In genomic region chr6:144330017-144330416, GRCh38 we compare ENCODE assay signal across 16 cellular contexts. TPM values are rescaled to one million over a fixed set of nuclear protein-coding genes. Genes with fewer than 3 reads are reported as not detected.
DNase-seq lines count a peak whose midpoint lies in the region; ATAC-seq, FAIRE-seq and TF ChIP-seq lines count a peak whose summit lies in the region.
"Had no signal": no experiment of that assay in that cellular context is flagged by ENCODE, and none has a peak within 500 bp of the region (broad histone marks: within the 10 kb centered on the region; RNA-seq: fewer than 3 reads in every experiment).

No MANE protein-coding gene starts in this region.

- DNase-seq in breast epithelium (ENCODE audit: low spot score in 2 of 2) (no peak), MCF 10A (ENCODE audit: unreplicated experiment) (no peak), lower lobe of right lung (no peak), thyroid gland (no peak), small intestine (no peak)
- no peak for DNase-seq in stimulated activated CD4-positive, alpha-beta T cell treated with anti-CD3 and anti-CD28 coated beads, Interleukin-2, amount 100 ng/mL, for 24 hours
- DNase-seq: activated naive CD4-positive, alpha-beta T cell; brain microvascular endothelial cell; dorsolateral prefrontal cortex; NCI-H1694 treated with DMSO at 0.1 percent for 48 hours; NCI-H446; WERI-Rb-1 had no signal

- H3K36me3 Mint-ChIP-seq in MCF 10A (ENCODE audit: insufficient read depth, unreplicated experiment): no peaks in the 10 kb centered on the region

- H3K9me3 Mint-ChIP-seq in MCF 10A (ENCODE audit: unreplicated experiment): no peaks in the 10 kb centered on the region

- TF ChIP-seq CTCF in breast epithelium (IDR thresholded peaks at IDR 0.05): no peak
- no peak for TF ChIP-seq CTCF in MCF 10A (IDR thresholded peaks at IDR 0.05; ENCODE audit: unreplicated experiment)
- no peak for TF ChIP-seq CTCF in VCaP (conservative IDR thresholded peaks at IDR 0.05)
- TF ChIP-seq CTCF in lower lobe of right lung (IDR thresholded peaks at IDR 0.05): no peak
- no peak for TF ChIP-seq CTCF in thyroid gland (IDR thresholded peaks at IDR 0.05)

- no TSS peak for BruUV-seq in MCF 10A (replicated peaks; lab: Mats Ljungman, UMichigan)

- CTCF ChIA-PET in MCF 10A (lab: Yijun Ruan, JAX): interaction anchor here (0.6 kb wide), 2 partner anchors 16 to 21 kb away, joined by 3 read pairs; no protein-coding TSS in a partner anchor

- peak overlapping the region in 1 of 3 donors; percentile 45 for H3K4me3 ChIP-seq in breast epithelium
- no peak overlapping the region for H3K4me3 ChIP-seq in lower lobe of right lung
- H3K4me3 ChIP-seq in thyroid gland (replicated peaks in 1 of 3): no peak overlapping the region
- H3K4me3 ChIP-seq in small intestine (ENCODE audit: low read depth in 1 of 2, low read length in 2 of 2): no peak overlapping the region
- H3K4me3 ChIP-seq: dorsolateral prefrontal cortex, lung had no signal

- POLR2A ChIA-PET in MCF 10A (lab: Yijun Ruan, JAX): interaction anchor here (0.6 kb wide), 1 partner anchor 192 kb away, joined by 3 read pairs; no protein-coding TSS in a partner anchor

- H3K27ac ChIP-seq in breast epithelium (peak overlapping the region; percentile 66 to 77), VCaP (peak overlapping the region; percentile 86), lower lobe of right lung (peak overlapping the region; percentile 27), thyroid gland (peak overlapping the region; percentile 81 to 92 (median 86)), small intestine (ENCODE audit: low read depth in 1 of 2, low read length in 1 of 2) (no peak overlapping the region)
- H3K27ac ChIP-seq: brain microvascular endothelial cell, dorsolateral prefrontal cortex, WERI-Rb-1 had no signal

- no peak overlapping the region for H3K4me3 Mint-ChIP-seq in MCF 10A (ENCODE audit: unreplicated experiment)

- no peak overlapping the region for H3K27ac Mint-ChIP-seq in MCF 10A (ENCODE audit: low read depth, unreplicated experiment)

- H3K9me3 ChIP-seq in breast epithelium (no peaks in the 10 kb centered on the region), lower lobe of right lung (no peaks in the 10 kb centered on the region), thyroid gland (no peaks in the 10 kb centered on the region), small intestine (ENCODE audit: control insufficient read depth, low read depth) (no peaks in the 10 kb centered on the region)
- H3K9me3 ChIP-seq: pancreas had no signal

- no peaks in the 10 kb centered on the region for H3K27me3 Mint-ChIP-seq in MCF 10A (ENCODE audit: insufficient read depth, unreplicated experiment)

- H3K4me1 ChIP-seq in breast epithelium (peaks cover 0 to 20% of the 10 kb centered on the region in 2 donors), lower lobe of right lung (peaks cover 50% of the 10 kb centered on the region), thyroid gland (peaks cover 56 to 67% of the 10 kb centered on the region in 2 donors), small intestine (ENCODE audit: control insufficient read depth in 2 of 2, insufficient read depth in 1 of 2, low read depth in 1 of 2, low read length in 1 of 2) (peaks cover 0 to 3% of the 10 kb centered on the region in 2 donors)

- no peak for TF ChIP-seq POLR2A in breast epithelium (IDR thresholded peaks at IDR 0.05)
- TF ChIP-seq POLR2A in thyroid gland (IDR thresholded peaks at IDR 0.05): no peak

- 49 to 55% methylated on average over 2 of the region's 2 CpGs for WGBS in thyroid gland, 2 donors
- WGBS in small intestine, 3 donors: 86 to 91% (median 86%) methylated on average over 2 of the region's 2 CpGs

- peaks cover 23% of the 10 kb centered on the region for H3K4me1 Mint-ChIP-seq in MCF 10A (ENCODE audit: insufficient read depth, unreplicated experiment)

- H3K36me3 ChIP-seq in breast epithelium (no peaks in the 10 kb centered on the region), lower lobe of right lung (no peaks in the 10 kb centered on the region), thyroid gland (no peaks in the 10 kb centered on the region), small intestine (ENCODE audit: control insufficient read depth in 2 of 2, insufficient read depth in 2 of 2, low read length in 2 of 2) (no peaks in the 10 kb centered on the region)
- H3K36me3 ChIP-seq: brain microvascular endothelial cell, pancreas, WERI-Rb-1 had no signal

- ATAC-seq in lower lobe of right lung: peak in 1 of 2 donors; percentile 25
- ATAC-seq in GM19452 (IDR thresholded peaks at IDR 0.05; ENCODE audit: unreplicated experiment): no peak

- intact Hi-C loops in breast epithelium (cut with DNase I; ENCODE audit: low total_unique reads) (no loop called here), MCF 10A (cut with micrococcal nuclease) (no loop called here), lower lobe of right lung (cut with DNase I) (no loop called here), thyroid gland (cut with DNase I) (loop anchor here (10.0 kb wide), 1 partner anchor 45 kb away; the partner anchor contains the start of gene UTRN)

- H3K27me3 ChIP-seq in breast epithelium (no peaks in the 10 kb centered on the region), lower lobe of right lung (ENCODE audit: low read depth) (no peaks in the 10 kb centered on the region), thyroid gland (no peaks in the 10 kb centered on the region), small intestine (ENCODE audit: control insufficient read depth in 2 of 2, insufficient read depth in 2 of 2, low read length in 2 of 2) (no peaks in the 10 kb centered on the region)
- H3K27me3 ChIP-seq: brain microvascular endothelial cell, dorsolateral prefrontal cortex, pancreas had no signal

- no peak for FAIRE-seq in small intestine (lab: Jason Lieb, UNC)
- FAIRE-seq: pancreas had no signal

RNA-seq across cellular contexts. Expression of gene UTRN, which starts 44.9 kb away (rescaled TPM):
- 100 to 1,000 TPM; 204 to 397 (median 263) TPM for total RNA-seq in breast epithelium
- total RNA-seq in MCF 10A (2022): 78.7 and 84.8 TPM in 2 replicates
- 275 TPM for total RNA-seq in lower lobe of right lung
- 100 to 1,000 TPM; 383 to 473 (median 415) TPM for total RNA-seq in thyroid gland
- polyA plus RNA-seq in small intestine: 10 to 100 TPM in 2 of 3 donors, 1 to 10 TPM in 1; 10.0 to 25.7 (median 10.7) TPM

Comparison
In these comparisons a context has a peak if more than half of its experiments do, and no peak if none do; other contexts are left out.
1. H3K27ac ChIP-seq: peak in breast epithelium (2 of 2), VCaP (single experiment), lower lobe of right lung (single experiment) and thyroid gland (3 of 3); none in small intestine (0 of 2).